ENCODE assay signal across 8 cellular contexts in genomic region chr20:10171864-10172751, GRCh38. TPM values are rescaled to one million over a fixed set of nuclear protein-coding genes. Genes with fewer than 3 reads are reported as not detected.
DNase-seq lines count a peak whose midpoint lies in the region; ATAC-seq and TF ChIP-seq lines count a peak whose summit lies in the region.

No MANE protein-coding gene starts in this region.

- peaks cover 37% of the 10 kb centered on the region for H3K27me3 Mint-ChIP-seq in osteocyte (ENCODE audit: unreplicated experiment)
- peaks cover 57% of the 10 kb centered on the region for H3K27me3 Mint-ChIP-seq in CD4-positive, alpha-beta T cell

- intact Hi-C loops in vagina (cut with DNase I): no loop called here
- intact Hi-C loops in CD4-positive, alpha-beta T cell (cut with DNase I, micrococcal nuclease): no loop called here

- H3K4me1 ChIP-seq in cardiac muscle cell (ENCODE audit: low read depth) (no peaks in the 10 kb centered on the region), vagina (peaks cover 10% of the 10 kb centered on the region)

- H3K9me3 ChIP-seq in cardiac muscle cell (ENCODE audit: low read depth) (no peaks in the 10 kb centered on the region), vagina (no peaks in the 10 kb centered on the region)
- peaks cover 5% of the 10 kb centered on the region for H3K9me3 ChIP-seq in CD4-positive, alpha-beta T cell (ENCODE audit: control insufficient read depth, low read length)

- H3K36me3 Mint-ChIP-seq in osteocyte (ENCODE audit: unreplicated experiment): no peaks in the 10 kb centered on the region
- H3K36me3 Mint-ChIP-seq in CD4-positive, alpha-beta T cell (ENCODE audit: low read depth): no peaks in the 10 kb centered on the region

- POLR2A ChIA-PET in CD4-positive, alpha-beta T cell (lab: Charles Lee): interaction anchor here (0.6 kb wide), 1 partner anchor 434 kb away, joined by 3 read pairs; no protein-coding TSS in a partner anchor

- peaks cover 12% of the 10 kb centered on the region for H3K4me1 Mint-ChIP-seq in osteocyte (ENCODE audit: unreplicated experiment)
- H3K4me1 Mint-ChIP-seq in CD4-positive, alpha-beta T cell (ENCODE audit: low read depth): peaks cover 5% of the 10 kb centered on the region

- H3K4me3 Mint-ChIP-seq in osteocyte (ENCODE audit: unreplicated experiment): peak overlapping the region; percentile 84
- H3K4me3 Mint-ChIP-seq in CD4-positive, alpha-beta T cell: no peak overlapping the region

- H3K4me3 ChIP-seq in cardiac muscle cell (peak overlapping the region; percentile 17), vagina (peak overlapping the region; percentile 33 to 49)

- CTCF ChIA-PET in CD4-positive, alpha-beta T cell (lab: Charles Lee): no interaction called here

- H3K27ac ChIP-seq in cardiac muscle cell (no peak overlapping the region), vagina (no peak overlapping the region)
- no peak overlapping the region for H3K27ac ChIP-seq in CD4-positive, alpha-beta T cell (ENCODE audit: low read depth, low read length)

- no peaks in the 10 kb centered on the region for H3K36me3 ChIP-seq in cardiac muscle cell
- no peaks in the 10 kb centered on the region for H3K36me3 ChIP-seq in vagina

- DNase-seq in NCI-H345 treated with DMSO at 0.1 percent for 48 hours (lab: John Stamatoyannopoulos, UW; ENCODE audit: unreplicated experiment) (peak; percentile 85), cardiac muscle cell (ENCODE audit: low read depth in 1 of 2, low spot score in 1 of 2) (peak; percentile 42 to 45), osteocyte (ENCODE audit: extremely low spot score, unreplicated experiment) (no peak), vagina (ENCODE audit: extremely low spot score in 2 of 2) (no peak)
- DNase-seq in activated T-helper 9 cell treated with anti-CD3 and anti-CD28 coated beads, Interleukin-2, amount 50 U/mL, for 16 hours (ENCODE audit: low read depth): peak; percentile 2
- no peak for DNase-seq in CD4-positive, alpha-beta T cell

- TF ChIP-seq CTCF in cardiac muscle cell (IDR thresholded peaks at IDR 0.05; ENCODE audit: low read depth, low read length) (no peak), osteocyte (IDR thresholded peaks at IDR 0.05) (no peak), vagina (IDR thresholded peaks at IDR 0.05) (no peak)
- no peak for TF ChIP-seq CTCF in CD4-positive, alpha-beta T cell (IDR thresholded peaks at IDR 0.05)

- ATAC-seq in GM19025 (IDR thresholded peaks at IDR 0.05; ENCODE audit: low read depth, unreplicated experiment) (peak; percentile 75), HG03039 (IDR thresholded peaks at IDR 0.05; ENCODE audit: unreplicated experiment) (no peak)
- ATAC-seq in CD4-positive, alpha-beta T cell (ENCODE audit: poor library complexity): no peak

- peaks cover 7% of the 10 kb centered on the region for H3K9me3 Mint-ChIP-seq in osteocyte (ENCODE audit: unreplicated experiment)
- H3K9me3 Mint-ChIP-seq in CD4-positive, alpha-beta T cell: peaks cover 3% of the 10 kb centered on the region

- peaks cover 12% of the 10 kb centered on the region for H3K27me3 ChIP-seq in cardiac muscle cell
- no peaks in the 10 kb centered on the region for H3K27me3 ChIP-seq in vagina
- peaks cover 37% of the 10 kb centered on the region for H3K27me3 ChIP-seq in CD4-positive, alpha-beta T cell (ENCODE audit: control insufficient read depth, insufficient read depth, low read length)

- H3K27ac Mint-ChIP-seq in osteocyte (ENCODE audit: unreplicated experiment): peak overlapping the region; percentile 82
- H3K27ac Mint-ChIP-seq in CD4-positive, alpha-beta T cell: no peak overlapping the region

- no peak for TF ChIP-seq POLR2A in vagina (IDR thresholded peaks at IDR 0.05)

RNA-seq across cellular contexts. Expression of gene SNAP25, which starts 46.5 kb away (rescaled TPM):
- total RNA-seq in cardiac muscle cell: 1.9 and 4.0 TPM in 2 replicates
- 6.3 and 7.1 TPM in 2 replicates for polyA plus RNA-seq in cardiac muscle cell
- total RNA-seq in osteocyte: 0.81 and 1.6 TPM in 2 replicates
- 5.6 TPM for total RNA-seq in vagina
- total RNA-seq in CD4-positive, alpha-beta T cell: not detected

Comparison
In these comparisons a context has a peak if more than half of its experiments do, and no peak if none do; other contexts are left out.
1. DNase-seq: peak in NCI-H345 treated with DMSO at 0.1 percent for 48 hours (single experiment), activated T-helper 9 cell treated with anti-CD3 and anti-CD28 coated beads, Interleukin-2, amount 50 U/mL, for 16 hours (single experiment) and cardiac muscle cell (2 of 2); none in osteocyte (single experiment), vagina (0 of 2) and CD4-positive, alpha-beta T cell (0 of 10).